In genomic region chr2:60498176-60499081, GRCh38 we compare ENCODE assay signal across 16 cellular contexts. TPM values are rescaled to one million over a fixed set of nuclear protein-coding genes. Genes with fewer than 3 reads are reported as not detected.
A peak's percentile ranks its signal among the peaks of the same experiment; 100 is the strongest.
DNase-seq lines count a peak whose midpoint lies in the region; ATAC-seq, FAIRE-seq and TF ChIP-seq lines count a peak whose summit lies in the region.
"Had no signal": no experiment of that assay in that cellular context is flagged by ENCODE, and none has a peak within 500 bp of the region (broad histone marks: within the 10 kb centered on the region; RNA-seq: fewer than 3 reads in every experiment).

No MANE protein-coding gene starts in this region.

- no peaks in the 10 kb centered on the region for H3K9me3 ChIP-seq in HepG2 (ENCODE audit: low read length)
- H3K9me3 ChIP-seq: breast epithelium, left lung had no signal

- peaks cover 30% of the 10 kb centered on the region for H3K36me3 Mint-ChIP-seq in memory B cell

- no peak for TF ChIP-seq CTCF in HepG2 (CRISPR knock-in tag; IDR thresholded peaks at IDR 0.05)

- ATAC-seq in GM18511 (IDR thresholded peaks at IDR 0.05; ENCODE audit: unreplicated experiment), result peak; percentile 61
- peak; percentile 39 for ATAC-seq in GM21381 (IDR thresholded peaks at IDR 0.05; ENCODE audit: unreplicated experiment)
- ATAC-seq in HG03108 (IDR thresholded peaks at IDR 0.05; ENCODE audit: unreplicated experiment), result peak; percentile 44
- peak; percentile 78 for ATAC-seq in memory B cell (ENCODE audit: low read depth)
- no peak for ATAC-seq in HepG2
- ATAC-seq in HG02798 (IDR thresholded peaks at IDR 0.05; ENCODE audit: poor library complexity, unreplicated experiment), result no peak
- ATAC-seq: activated CD4-positive, alpha-beta T cell treated with anti-CD3 and anti-CD28 coated beads for 36 hours; left lung had no signal

- no peak overlapping the region for H2AFZ ChIP-seq in HepG2 (ENCODE audit: low read length)

- in situ Hi-C loops in HepG2 (cut with HindIII; ENCODE audit: extremely low pct_ligation_motif_present, low pct_unique_long_range_greater_than_20kb), result no loop called here

- TF ChIP-seq EP300 in HepG2 (IDR thresholded peaks at IDR 0.05; ENCODE audit: low read depth in 2 of 2, low read length in 2 of 2), result no peak
- no peak for TF ChIP-seq EP300 in HepG2 (CRISPR knock-in tag; IDR thresholded peaks at IDR 0.05; ENCODE audit: borderline replicate concordance)

- H4K20me1 ChIP-seq in HepG2 (ENCODE audit: insufficient read depth, low read length), result no peaks in the 10 kb centered on the region

- no peak for FAIRE-seq in HepG2 (lab: Jason Lieb, UNC)
- FAIRE-seq: endothelial cell of umbilical vein had no signal

- no peak for TF ChIP-seq POLR2A in HepG2 (IDR thresholded peaks at IDR 0.05; ENCODE audit: insufficient read depth in 1 of 2, low read depth in 2 of 2, low read length in 2 of 2)

- peak overlapping the region; percentile 90 for H3K27ac Mint-ChIP-seq in memory B cell
- H3K27ac Mint-ChIP-seq: activated CD4-positive, alpha-beta T cell treated with anti-CD3 and anti-CD28 coated beads for 36 hours; nephron progenitor cell had no signal

- H3K4me2 ChIP-seq in HepG2 (ENCODE audit: low read depth, low read length), result no peak overlapping the region

- CTCF ChIA-PET in HepG2 (lab: Yijun Ruan, JAX; ENCODE audit: low intra/inter-chr PET ratio, low total read pairs), result no interaction called here

- H3K4me1 Mint-ChIP-seq in memory B cell, result peaks cover 81% of the 10 kb centered on the region

- H3K36me3 ChIP-seq in HepG2 (replicated peaks in 1 of 2; ENCODE audit: control insufficient read depth in 1 of 2, insufficient read depth in 2 of 2, low read length in 2 of 2), result no peaks in the 10 kb centered on the region
- H3K36me3 ChIP-seq: breast epithelium, left lung had no signal

- no TSS peak for BruUV-seq in HepG2 (replicated peaks; lab: Mats Ljungman, UMichigan)

- no peaks in the 10 kb centered on the region for H3K27me3 Mint-ChIP-seq in memory B cell
- H3K27me3 Mint-ChIP-seq: activated CD4-positive, alpha-beta T cell treated with anti-CD3 and anti-CD28 coated beads for 36 hours had no signal

- intact Hi-C loops in HepG2 (cut with micrococcal nuclease; ENCODE audit: unreplicated experiment), result no loop called here

- H3K79me2 ChIP-seq in HepG2 (ENCODE audit: insufficient read depth, low read length), result no peaks in the 10 kb centered on the region

- H3K4me3 ChIP-seq in HepG2 (replicated peaks in 1 of 3; ENCODE audit: insufficient read depth in 1 of 3, low read depth in 2 of 3, low read length in 3 of 3), result no peak overlapping the region
- H3K4me3 ChIP-seq: breast epithelium, left lung had no signal

- peaks cover 3 to 21% of the 10 kb centered on the region in 2 experiments; a peak in 3 of 5 replicates for H3K27me3 ChIP-seq in HepG2 (ENCODE audit: control insufficient read depth in 1 of 2, insufficient read depth in 2 of 2, low read length in 2 of 2)
- H3K27me3 ChIP-seq: breast epithelium, left lung had no signal

- POLR2A ChIA-PET in HepG2 (lab: Yijun Ruan, JAX), result no interaction called here

- H3K4me1 ChIP-seq in HepG2 (ENCODE audit: insufficient read depth, low read length), result no peaks in the 10 kb centered on the region
- H3K4me1 ChIP-seq: breast epithelium had no signal

- no peak for DNase-seq in memory B cell (ENCODE audit: low spot score in 2 of 2)
- no peak for DNase-seq in HepG2 (ENCODE audit: low spot score)
- no peak for DNase-seq in mucosa of gallbladder (ENCODE audit: low spot score)
- DNase-seq in AG20443 (ENCODE audit: low spot score), result no peak
- DNase-seq: activated CD4-positive, alpha-beta T cell treated with anti-CD3 and anti-CD28 coated beads for 36 hours; activated gamma-delta T cell; Calu3; left lung; NCI-H2029 treated with DMSO at 0.1 percent for 48 hours; nephron progenitor cell had no signal

- TF ChIP-seq RAD21 in HepG2 (CRISPR knock-in tag; IDR thresholded peaks at IDR 0.05), result no peak

- no peaks in the 10 kb centered on the region for H3K9me3 Mint-ChIP-seq in memory B cell
- H3K9me3 Mint-ChIP-seq: nephron progenitor cell had no signal

- no peak overlapping the region for H3K27ac ChIP-seq in HepG2 (ENCODE audit: extremely low read length, insufficient read depth, low read length)
- H3K27ac ChIP-seq: breast epithelium had no signal

- 57% methylated on average over 8 of the region's 10 CpGs for WGBS in HepG2 (ENCODE audit: low lambda C conversion rate)

- H3K4me3 Mint-ChIP-seq in memory B cell, result no peak overlapping the region
- H3K4me3 Mint-ChIP-seq: activated CD4-positive, alpha-beta T cell treated with anti-CD3 and anti-CD28 coated beads for 36 hours; nephron progenitor cell had no signal

- no peak overlapping the region for H3K9ac ChIP-seq in HepG2 (ENCODE audit: insufficient read depth, low read depth, low read length)

TF ChIP-seq in HepG2, 621 proteins besides CTCF, POLR2A, EP300 and RAD21:
- no peak for TF ChIP-seq ZNF260 (CRISPR knock-in tag; IDR thresholded peaks at IDR 0.05; ENCODE audit: borderline replicate concordance, low read depth)
- TF ChIP-seq MYNN (CRISPR knock-in tag; IDR thresholded peaks at IDR 0.05; ENCODE audit: low read depth), result no peak
- TF ChIP-seq U2AF2 (IDR thresholded peaks at IDR 0.05; ENCODE audit: low read depth, low read length), result no peak
- no peak for TF ChIP-seq ZBTB3 (CRISPR knock-in tag; IDR thresholded peaks at IDR 0.05; ENCODE audit: borderline replicate concordance, low read depth)
- no peak for TF ChIP-seq ZSCAN22 (CRISPR knock-in tag; IDR thresholded peaks at IDR 0.05)
- TF ChIP-seq IRF9 (CRISPR knock-in tag; IDR thresholded peaks at IDR 0.05; ENCODE audit: borderline replicate concordance), result no peak
- no peak for TF ChIP-seq ZNF446 (CRISPR knock-in tag; IDR thresholded peaks at IDR 0.05)
- TF ChIP-seq FOXK2 (IDR thresholded peaks at IDR 0.05), result no peak
- no peak for TF ChIP-seq ZNF768 (CRISPR knock-in tag; IDR thresholded peaks at IDR 0.05)
- no peak for TF ChIP-seq MIER2 (CRISPR knock-in tag; IDR thresholded peaks at IDR 0.05)
- no peak for TF ChIP-seq HHEX (CRISPR knock-in tag; IDR thresholded peaks at IDR 0.05)
- no peak for TF ChIP-seq DDIT3 (CRISPR knock-in tag; IDR thresholded peaks at IDR 0.05)

RNA-seq across cellular contexts. Expression of gene BCL11A, which starts 55.0 kb away (rescaled TPM):
- total RNA-seq in HepG2 (2016; rRNA removed; fragmentation: Illumina TruSeq; extraction: Trizol) (not detected in 2 replicates), mucosa of gallbladder (21.3 TPM)
- not detected in 2 replicates for total RNA-seq in HepG2 (2016; cell fraction: cytosol; rRNA removed; fragmentation: Illumina TruSeq; extraction: Trizol; ENCODE audit: low read depth)
- total RNA-seq in HepG2 (2016; cell fraction: insoluble cytoplasmic fraction; rRNA removed; fragmentation: Illumina TruSeq; extraction: Trizol), result not detected in 2 replicates
- total RNA-seq in HepG2 (2016; cell fraction: membrane; rRNA removed; fragmentation: Illumina TruSeq; extraction: Trizol), result not detected in 2 replicates
- not detected in 2 replicates for total RNA-seq in HepG2 (2016; cell fraction: nucleus; rRNA removed; fragmentation: Illumina TruSeq; extraction: Trizol)
- not detected in 2 replicates for polyA plus RNA-seq in HepG2 (2011; rRNA removed)
- not detected in 2 replicates for polyA plus RNA-seq in HepG2 (2011; cell fraction: cytosol; rRNA removed)
- 0.05 TPM in 1 of 2 replicates, not detected in the other for polyA plus RNA-seq in HepG2 (2011; cell fraction: nucleus; rRNA removed)
- not detected in 2 replicates for polyA plus RNA-seq in HepG2 (2012)
- not detected in 2 replicates for polyA plus RNA-seq in HepG2 (2016; cell fraction: cytosol; fragmentation: Illumina TruSeq; extraction: Trizol; ENCODE audit: low read depth)
- not detected in 2 replicates for polyA plus RNA-seq in HepG2 (2016; cell fraction: insoluble cytoplasmic fraction; fragmentation: Illumina TruSeq; extraction: Trizol; ENCODE audit: low read depth)
- not detected in 2 replicates for polyA plus RNA-seq in HepG2 (2016; cell fraction: membrane; fragmentation: Illumina TruSeq; extraction: Trizol; ENCODE audit: low read depth)
- not detected in 2 replicates for polyA plus RNA-seq in HepG2 (2016; cell fraction: nucleus; fragmentation: Illumina TruSeq; extraction: Trizol; ENCODE audit: insufficient read depth, low read depth)
- 0.07 TPM in 1 of 2 replicates, not detected in the other for polyA minus RNA-seq in HepG2 (2011; rRNA and poly(A)+ RNA removed; ENCODE audit: low replicate concordance)
- not detected in 2 replicates for polyA minus RNA-seq in HepG2 (2011; cell fraction: cytosol; rRNA and poly(A)+ RNA removed)
- not detected in 2 replicates for polyA minus RNA-seq in HepG2 (2011; cell fraction: nucleus; rRNA and poly(A)+ RNA removed)

Comparison
In these comparisons a context has a peak if more than half of its experiments do, and no peak if none do; other contexts are left out.
1. ATAC-seq: peak in GM18511 (single experiment), GM21381 (single experiment), HG03108 (single experiment) and memory B cell (single experiment); none in HepG2 (single experiment) and HG02798 (single experiment).
2. RNA of gene BCL11A, which starts 55.0 kb away (total RNA-seq): 21.3 TPM in mucosa of gallbladder (single experiment); not detected in HepG2; every median in the first group is over 10 times any median in the second.